Comparison of ENCODE assay signal across 1 cellular context in genomic region chr14:94394594-94395305, GRCh38.
TF ChIP-seq lines count a peak whose summit lies in the region.

No MANE protein-coding gene starts in this region.

TF ChIP-seq in HepG2, 621 proteins besides CTCF, POLR2A, EP300 and RAD21 (continues in another document):
- peak; percentile 58; the same call in 1 of the 2 replicates for TF ChIP-seq KDM1A (CRISPR knock-in tag; IDR thresholded peaks at IDR 0.05)
- TF ChIP-seq ZNF687 (CRISPR knock-in tag; IDR thresholded peaks at IDR 0.05) = peak; percentile 53; the same call in 1 of the 2 replicates
- 0 out of 2 replicates have a peak, but pooled peaks have one; percentile 23 for TF ChIP-seq SMAD3 (CRISPR knock-in tag; IDR thresholded peaks at IDR 0.05)
- peak; percentile 53; the same call in 1 of the 2 replicates for TF ChIP-seq ZNF746 (CRISPR knock-in tag; IDR thresholded peaks at IDR 0.05)
- TF ChIP-seq, protein P1, sequence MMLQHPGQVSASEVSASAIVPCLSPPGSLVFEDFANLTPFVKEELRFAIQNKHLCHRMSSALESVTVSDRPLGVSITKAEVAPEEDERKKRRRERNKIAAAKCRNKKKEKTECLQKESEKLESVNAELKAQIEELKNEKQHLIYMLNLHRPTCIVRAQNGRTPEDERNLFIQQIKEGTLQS (CRISPR knock-in tag; IDR thresholded peaks at IDR 0.05) = peak; percentile 98
- no peak for TF ChIP-seq CBFB (CRISPR knock-in tag; IDR thresholded peaks at IDR 0.05)
- peak; percentile 41 for TF ChIP-seq ASH2L (IDR thresholded peaks at IDR 0.05; ENCODE audit: insufficient read length, low read depth, low read length)
- peak; percentile 18; the same call in 1 of the 2 replicates for TF ChIP-seq KDM6A (CRISPR knock-in tag; IDR thresholded peaks at IDR 0.05; ENCODE audit: low read depth)
- peak; percentile 42; the same call in 1 of the 2 replicates for TF ChIP-seq TGIF2 (CRISPR knock-in tag; IDR thresholded peaks at IDR 0.05)
- TF ChIP-seq, protein P2, sequence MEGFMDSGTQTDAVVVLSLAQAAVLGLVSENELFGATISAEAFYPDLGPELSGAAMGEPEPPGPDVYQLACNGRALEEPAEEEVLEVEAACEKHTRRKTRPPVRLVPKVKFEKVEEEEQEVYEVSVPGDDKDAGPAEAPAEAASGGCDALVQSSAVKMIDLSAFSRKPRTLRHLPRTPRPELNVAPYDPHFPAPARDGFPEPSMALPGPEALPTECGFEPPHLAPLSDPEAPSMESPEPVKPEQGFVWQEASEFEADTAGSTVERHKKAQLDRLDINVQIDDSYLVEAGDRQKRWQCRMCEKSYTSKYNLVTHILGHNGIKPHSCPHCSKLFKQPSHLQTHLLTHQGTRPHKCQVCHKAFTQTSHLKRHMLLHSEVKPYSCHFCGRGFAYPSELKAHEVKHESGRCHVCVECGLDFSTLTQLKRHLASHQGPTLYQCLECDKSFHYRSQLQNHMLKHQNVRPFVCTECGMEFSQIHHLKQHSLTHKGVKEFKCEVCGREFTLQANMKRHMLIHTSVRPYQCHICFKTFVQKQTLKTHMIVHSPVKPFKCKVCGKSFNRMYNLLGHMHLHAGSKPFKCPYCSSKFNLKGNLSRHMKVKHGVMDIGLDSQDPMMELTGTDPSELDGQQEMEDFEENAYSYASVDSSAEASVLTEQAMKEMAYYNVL (CRISPR knock-in tag; IDR thresholded peaks at IDR 0.05; ENCODE audit: borderline replicate concordance) = peak; percentile 85; the same call in 1 of the 2 replicates
- TF ChIP-seq HNRNPL (IDR thresholded peaks at IDR 0.05; ENCODE audit: low read depth, low read length) = 0 out of 2 replicates have a peak, but pooled peaks have one; percentile 52
- TF ChIP-seq TAF1 (CRISPR knock-in tag; IDR thresholded peaks at IDR 0.05) = peak; percentile 36; the same call in 1 of the 2 replicates
- peak; percentile 43 for TF ChIP-seq BCL6 (CRISPR knock-in tag; IDR thresholded peaks at IDR 0.05)
- TF ChIP-seq ZNF224 (CRISPR knock-in tag; IDR thresholded peaks at IDR 0.05) = no peak
- TF ChIP-seq SMC3 (IDR thresholded peaks at IDR 0.05; ENCODE audit: low read length) = peak; percentile 11; the same call in 1 of the 2 replicates
- no peak for TF ChIP-seq FIP1L1 (IDR thresholded peaks at IDR 0.05; ENCODE audit: borderline replicate concordance, insufficient read depth, low read depth, low read length)
- peak; percentile 47; the same call in 1 of the 2 replicates for TF ChIP-seq KDM2A (CRISPR knock-in tag; IDR thresholded peaks at IDR 0.05; ENCODE audit: borderline replicate concordance, low read depth)
- TF ChIP-seq ONECUT2 (CRISPR knock-in tag; IDR thresholded peaks at IDR 0.05) = peak; percentile 86
- peak; percentile 98 for TF ChIP-seq CEBPB (IDR thresholded peaks at IDR 0.05; ENCODE audit: borderline replicate concordance, low read depth, low read length)
- TF ChIP-seq ZNF562 (CRISPR knock-in tag; IDR thresholded peaks at IDR 0.05; ENCODE audit: borderline replicate concordance) = no peak
- TF ChIP-seq RARA (CRISPR knock-in tag; IDR thresholded peaks at IDR 0.05) = peak; percentile 33
- TF ChIP-seq ZNF788 (CRISPR knock-in tag; IDR thresholded peaks at IDR 0.05; ENCODE audit: borderline replicate concordance) = no peak
- no peak for TF ChIP-seq DZIP1 (CRISPR knock-in tag; IDR thresholded peaks at IDR 0.05)
- no peak for TF ChIP-seq GMEB1 (CRISPR knock-in tag; IDR thresholded peaks at IDR 0.05; ENCODE audit: borderline replicate concordance)
- TF ChIP-seq SAP130 (CRISPR knock-in tag; IDR thresholded peaks at IDR 0.05; ENCODE audit: low read depth) = peak; percentile 41; the same call in 1 of the 2 replicates
- TF ChIP-seq, protein P3, sequence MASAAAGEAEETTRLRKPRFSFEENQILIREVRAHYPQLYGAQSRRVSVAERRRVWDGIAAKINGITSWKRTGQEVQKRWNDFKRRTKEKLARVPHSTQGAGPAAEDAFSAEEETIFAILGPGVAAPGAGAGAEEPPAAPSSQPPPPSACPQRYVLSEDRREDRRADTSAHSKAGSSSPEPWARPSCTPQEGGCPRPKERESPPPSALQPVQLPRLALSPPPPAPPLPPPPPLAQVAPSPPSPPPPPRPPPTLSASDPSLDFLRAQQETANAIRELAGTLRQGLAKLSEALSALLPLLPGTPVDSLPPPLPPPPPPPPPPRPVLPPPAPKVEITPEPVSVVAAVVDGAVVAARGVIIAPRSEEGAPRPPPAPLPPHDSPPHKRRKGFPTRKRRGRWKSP (CRISPR knock-in tag; IDR thresholded peaks at IDR 0.05) = 0 out of 2 replicates have a peak, but pooled peaks have one; percentile 11
- TF ChIP-seq POLR2G (IDR thresholded peaks at IDR 0.05; ENCODE audit: low read depth, low read length) = peak; percentile 58
- TF ChIP-seq HNF4A (CRISPR knock-in tag; IDR thresholded peaks at IDR 0.05) = peak; percentile 52; the same call in 1 of the 2 replicates
- peak; percentile 86 for TF ChIP-seq HOXA5 (CRISPR knock-in tag; IDR thresholded peaks at IDR 0.05)
- 0 out of 2 replicates have a peak, but pooled peaks have one; percentile 32 for TF ChIP-seq THRA (CRISPR knock-in tag; IDR thresholded peaks at IDR 0.05; ENCODE audit: borderline replicate concordance)
- TF ChIP-seq KLF11 (CRISPR knock-in tag; IDR thresholded peaks at IDR 0.05) = 0 out of 2 replicates have a peak, but pooled peaks have one; percentile 21
- TF ChIP-seq KLF13 (CRISPR knock-in tag; IDR thresholded peaks at IDR 0.05) = no peak
- TF ChIP-seq ELF3 (CRISPR knock-in tag; IDR thresholded peaks at IDR 0.05) = peak; percentile 56; the same call in 1 of the 2 replicates
- 0 out of 2 replicates have a peak, but pooled peaks have one; percentile 29 for TF ChIP-seq ZNF512B (CRISPR knock-in tag; IDR thresholded peaks at IDR 0.05; ENCODE audit: borderline replicate concordance)
- no peak for TF ChIP-seq ZNF296 (CRISPR knock-in tag; conservative IDR thresholded peaks at IDR 0.05)
- peak; percentile 55; the same call in 1 of the 2 replicates for TF ChIP-seq FOXJ3 (CRISPR knock-in tag; IDR thresholded peaks at IDR 0.05; ENCODE audit: borderline replicate concordance)
- TF ChIP-seq ZNF263 (CRISPR knock-in tag; IDR thresholded peaks at IDR 0.05) = peak; percentile 87
- TF ChIP-seq ETV5 (CRISPR knock-in tag; IDR thresholded peaks at IDR 0.05; ENCODE audit: borderline replicate concordance) = peak; percentile 51; the same call in 1 of the 2 replicates
- TF ChIP-seq ZNF709 (CRISPR knock-in tag; IDR thresholded peaks at IDR 0.05) = no peak
- TF ChIP-seq ZNF850 (CRISPR knock-in tag; conservative IDR thresholded peaks at IDR 0.05) = no peak
- TF ChIP-seq, protein P4, sequence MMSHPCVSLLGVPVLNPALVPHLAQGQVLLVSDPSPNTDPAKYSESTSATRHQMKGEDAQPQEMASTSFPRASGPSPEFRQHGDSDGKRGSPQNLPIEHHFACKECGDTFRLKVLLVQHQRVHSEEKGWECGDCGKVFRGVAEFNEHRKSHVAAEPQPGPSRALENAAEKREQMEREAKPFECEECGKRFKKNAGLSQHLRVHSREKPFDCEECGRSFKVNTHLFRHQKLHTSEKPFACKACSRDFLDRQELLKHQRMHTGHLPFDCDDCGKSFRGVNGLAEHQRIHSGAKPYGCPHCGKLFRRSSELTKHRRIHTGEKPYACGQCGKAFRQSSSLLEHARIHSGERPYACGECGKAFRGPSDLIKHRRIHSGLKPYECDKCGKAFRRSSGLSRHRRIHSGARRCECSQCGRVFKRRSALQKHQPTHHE (CRISPR knock-in tag; IDR thresholded peaks at IDR 0.05; ENCODE audit: borderline replicate concordance) = peak; percentile 64; the same call in 1 of the 2 replicates
- TF ChIP-seq MEIS1 (CRISPR knock-in tag; IDR thresholded peaks at IDR 0.05; ENCODE audit: borderline replicate concordance) = peak; percentile 64; the same call in 1 of the 2 replicates
- no peak for TF ChIP-seq PAWR (CRISPR knock-in tag; IDR thresholded peaks at IDR 0.05; ENCODE audit: borderline replicate concordance)
- TF ChIP-seq NFIB (CRISPR knock-in tag; IDR thresholded peaks at IDR 0.05; ENCODE audit: borderline replicate concordance) = no peak
